23 cellular contexts compared by ENCODE assay signal in the genomic region with DNA sequence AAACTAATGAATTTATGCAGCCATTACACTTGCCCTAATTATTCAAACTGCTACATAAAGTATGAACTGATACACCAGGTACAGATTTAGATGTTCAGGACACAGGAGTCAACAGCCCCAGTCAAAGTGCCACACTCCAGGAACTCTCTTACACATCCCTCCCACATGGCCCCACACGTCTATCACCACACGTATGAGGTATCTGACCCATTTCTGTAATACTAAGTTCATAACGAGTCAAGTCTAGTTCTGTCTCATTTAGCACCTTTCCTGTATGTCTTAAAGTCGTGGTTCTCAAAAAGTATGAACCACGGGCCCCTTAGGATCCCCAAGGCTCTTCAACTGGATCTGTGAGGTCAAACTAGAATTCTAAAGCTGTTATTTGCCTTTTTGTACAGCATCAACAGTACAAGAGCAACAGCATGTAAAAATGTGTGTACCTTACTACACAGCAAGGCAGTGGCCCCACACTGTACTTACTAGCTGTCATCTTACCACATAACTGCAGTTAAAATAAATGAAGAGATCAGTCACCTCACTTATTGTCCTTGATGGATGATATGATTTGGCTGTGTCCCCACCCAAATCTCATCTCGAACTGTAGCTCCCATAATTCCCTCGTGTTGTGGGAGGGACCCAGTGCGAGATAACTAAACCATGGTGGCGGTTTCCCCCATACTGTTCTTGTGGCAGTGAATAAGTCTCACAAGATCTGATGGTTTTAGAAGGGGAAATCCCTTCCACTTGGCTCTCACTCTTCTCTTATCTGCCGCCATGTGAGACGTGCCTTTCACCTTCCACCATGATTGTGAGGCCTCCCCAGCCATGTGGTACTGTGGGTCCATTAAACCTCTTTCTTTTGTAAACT. TPM values are rescaled to one million over a fixed set of nuclear protein-coding genes. Genes with fewer than 3 reads are reported as not detected.
DNase-seq lines count a peak whose midpoint lies in the region; ATAC-seq lines count a peak whose summit lies in the region.
"Had no signal": no experiment of that assay in that cellular context is flagged by ENCODE, and none has a peak within 500 bp of the region (broad histone marks: within the 10 kb centered on the region; RNA-seq: fewer than 3 reads in every experiment).

No MANE protein-coding gene starts in this region.

- no peaks in the 10 kb centered on the region for H3K4me1 ChIP-seq in SJCRH30
- H3K4me1 ChIP-seq: foreskin keratinocyte, testis had no signal

- H3K36me3 ChIP-seq in SJCRH30: no peaks in the 10 kb centered on the region
- H3K36me3 ChIP-seq: esophagus muscularis mucosa, right lobe of liver had no signal

- H3K36me3 Mint-ChIP-seq in activated naive CD4-positive, alpha-beta T cell treated with anti-CD3 and anti-CD28 coated beads, Interleukin-2, amount 50 U/mL, for 72 hours: peaks cover 16 to 44% of the 10 kb centered on the region in 2 donors
- H3K36me3 Mint-ChIP-seq in dendritic cell treated with granulocyte-macrophage colony-stimulating factor and Interleukin-4, amounts not matched to agents 40 ng/mL and 50 ng/mL, for 4 days (ENCODE audit: low read depth): peaks cover 11% of the 10 kb centered on the region
- H3K36me3 Mint-ChIP-seq: memory B cell had no signal

- no peak overlapping the region for H3K4me3 Mint-ChIP-seq in dendritic cell treated with granulocyte-macrophage colony-stimulating factor and Interleukin-4, amounts not matched to agents 40 ng/mL and 50 ng/mL, for 4 days
- no peak overlapping the region for H3K4me3 Mint-ChIP-seq in stimulated activated naive CD8-positive, alpha-beta T cell treated with anti-CD3 and anti-CD28 coated beads, Interleukin-15, amount 100 ng/mL, for 72 hours
- H3K4me3 Mint-ChIP-seq: activated CD4-positive, alpha-beta T cell treated with anti-CD3 and anti-CD28 coated beads, Interleukin-2, amount 10 ng/mL, durations not matched to agents 7 days and 5 days; endodermal cell; memory B cell had no signal

- H3K9me3 ChIP-seq in SJCRH30 (replicated peaks): no peaks in the 10 kb centered on the region
- H3K9me3 ChIP-seq: esophagus muscularis mucosa, right lobe of liver, SK-N-SH, testis had no signal

- peaks cover 10 to 29% of the 10 kb centered on the region in 2 donors for H3K9me3 Mint-ChIP-seq in activated naive CD4-positive, alpha-beta T cell treated with anti-CD3 and anti-CD28 coated beads, Interleukin-2, amount 50 U/mL, for 72 hours
- peaks cover 12% of the 10 kb centered on the region for H3K9me3 Mint-ChIP-seq in dendritic cell treated with granulocyte-macrophage colony-stimulating factor and Interleukin-4, amounts not matched to agents 40 ng/mL and 50 ng/mL, for 4 days
- H3K9me3 Mint-ChIP-seq in stimulated activated naive CD8-positive, alpha-beta T cell treated with anti-CD3 and anti-CD28 coated beads, Interleukin-15, amount 100 ng/mL, for 72 hours: peaks cover 0 to 18% of the 10 kb centered on the region in 2 donors
- H3K9me3 Mint-ChIP-seq: endodermal cell had no signal

- H3K27me3 ChIP-seq in SJCRH30: no peaks in the 10 kb centered on the region
- H3K27me3 ChIP-seq: esophagus muscularis mucosa, foreskin keratinocyte, right lobe of liver, testis had no signal

- H3K4me1 Mint-ChIP-seq in dendritic cell treated with granulocyte-macrophage colony-stimulating factor and Interleukin-4, amounts not matched to agents 40 ng/mL and 50 ng/mL, for 4 days (ENCODE audit: low read depth): peaks cover 52% of the 10 kb centered on the region
- peaks cover 29% of the 10 kb centered on the region for H3K4me1 Mint-ChIP-seq in stimulated activated naive CD8-positive, alpha-beta T cell treated with anti-CD3 and anti-CD28 coated beads, Interleukin-15, amount 100 ng/mL, for 72 hours

- H3K27ac ChIP-seq in SJCRH30: no peak overlapping the region
- H3K27ac ChIP-seq: C4-2B, esophagus muscularis mucosa, foreskin keratinocyte, right lobe of liver, RWPE1, testis had no signal

- H3K4me3 ChIP-seq in SJCRH30: no peak overlapping the region
- H3K4me3 ChIP-seq: esophagus muscularis mucosa, right lobe of liver, testis had no signal

- intact Hi-C loops in dendritic cell treated with granulocyte-macrophage colony-stimulating factor and Interleukin-4, amounts not matched to agents 40 ng/mL and 50 ng/mL, for 4 days (cut with micrococcal nuclease): no loop called here

- peak overlapping the region; percentile 23 to 86 for H3K27ac Mint-ChIP-seq in activated naive CD4-positive, alpha-beta T cell treated with anti-CD3 and anti-CD28 coated beads, Interleukin-2, amount 50 U/mL, for 72 hours
- H3K27ac Mint-ChIP-seq in dendritic cell treated with granulocyte-macrophage colony-stimulating factor and Interleukin-4, amounts not matched to agents 40 ng/mL and 50 ng/mL, for 4 days: peak overlapping the region; percentile 95
- no peak overlapping the region for H3K27ac Mint-ChIP-seq in stimulated activated naive CD8-positive, alpha-beta T cell treated with anti-CD3 and anti-CD28 coated beads, Interleukin-15, amount 100 ng/mL, for 72 hours
- H3K27ac Mint-ChIP-seq: activated CD4-positive, alpha-beta T cell treated with anti-CD3 and anti-CD28 coated beads, Interleukin-2, amount 10 ng/mL, durations not matched to agents 7 days and 5 days; endodermal cell; memory B cell had no signal

- H3K27me3 Mint-ChIP-seq in dendritic cell treated with granulocyte-macrophage colony-stimulating factor and Interleukin-4, amounts not matched to agents 40 ng/mL and 50 ng/mL, for 4 days: no peaks in the 10 kb centered on the region
- no peaks in the 10 kb centered on the region for H3K27me3 Mint-ChIP-seq in stimulated activated naive CD8-positive, alpha-beta T cell treated with anti-CD3 and anti-CD28 coated beads, Interleukin-15, amount 100 ng/mL, for 72 hours
- H3K27me3 Mint-ChIP-seq: activated CD4-positive, alpha-beta T cell treated with anti-CD3 and anti-CD28 coated beads, Interleukin-2, amount 10 ng/mL, durations not matched to agents 7 days and 5 days had no signal

- DNase-seq in activated naive CD4-positive, alpha-beta T cell treated with anti-CD3 and anti-CD28 coated beads, Interleukin-2, amount 50 U/mL, for 72 hours (ENCODE audit: low spot score in 2 of 2): no peak
- no peak for DNase-seq in activated naive CD4-positive, alpha-beta T cell (lab: John Stamatoyannopoulos, UW)
- DNase-seq in stimulated activated CD4-positive, alpha-beta T cell treated with anti-CD3 and anti-CD28 coated beads, Interleukin-1b, Interleukin-23, amount 100 ng/mL, for 48 hours: peak; percentile 66
- DNase-seq in stimulated activated CD4-positive, alpha-beta T cell treated with anti-CD3 and anti-CD28 coated beads, Interleukin-2, amount 100 ng/mL, for 24 hours: no peak
- no peak for DNase-seq in stimulated activated naive CD8-positive, alpha-beta T cell treated with anti-CD3 and anti-CD28 coated beads, Interleukin-15, amount 100 ng/mL, for 72 hours
- DNase-seq in SJCRH30: no peak
- DNase-seq: activated CD4-positive, alpha-beta T cell treated with anti-CD3 and anti-CD28 coated beads, Interleukin-2, amount 10 ng/mL, durations not matched to agents 7 days and 5 days; aorta; caudate nucleus; cortex of kidney; endodermal cell; foreskin keratinocyte; H7; Kasumi-1; MV-4-11; right lobe of liver; SK-N-SH; testis had no signal

- ATAC-seq in activated naive CD4-positive, alpha-beta T cell treated with anti-CD3 and anti-CD28 coated beads, Interleukin-2, amount 50 U/mL, for 72 hours: peak; percentile 89 to 96
- ATAC-seq in stimulated activated naive CD8-positive, alpha-beta T cell treated with anti-CD3 and anti-CD28 coated beads, Interleukin-15, amount 100 ng/mL, for 72 hours: peak; percentile 84
- ATAC-seq: foreskin keratinocyte, right lobe of liver had no signal

RNA-seq across cellular contexts. Expression of a gene that starts 42.6 kb away (rescaled TPM):
- total RNA-seq in activated naive CD4-positive, alpha-beta T cell treated with anti-CD3 and anti-CD28 coated beads, Interleukin-2, amount 50 U/mL, for 72 hours: 10 to 100 TPM in 1 of 2 donors, 1 to 10 TPM in 1; 4.4 to 10.8 TPM
- 2.0 and 2.3 TPM in 2 replicates for total RNA-seq in SJCRH30 (2014; rRNA removed; shearing (Covaris generic))

Comparison
In these comparisons a context has a peak if more than half of its experiments do, and no peak if none do; other contexts are left out.
1. H3K27ac Mint-ChIP-seq: peak in activated naive CD4-positive, alpha-beta T cell treated with anti-CD3 and anti-CD28 coated beads, Interleukin-2, amount 50 U/mL, for 72 hours (2 of 2) and dendritic cell treated with granulocyte-macrophage colony-stimulating factor and Interleukin-4, amounts not matched to agents 40 ng/mL and 50 ng/mL, for 4 days (single experiment); none in stimulated activated naive CD8-positive, alpha-beta T cell treated with anti-CD3 and anti-CD28 coated beads, Interleukin-15, amount 100 ng/mL, for 72 hours (0 of 2).